In the genomic region with DNA sequence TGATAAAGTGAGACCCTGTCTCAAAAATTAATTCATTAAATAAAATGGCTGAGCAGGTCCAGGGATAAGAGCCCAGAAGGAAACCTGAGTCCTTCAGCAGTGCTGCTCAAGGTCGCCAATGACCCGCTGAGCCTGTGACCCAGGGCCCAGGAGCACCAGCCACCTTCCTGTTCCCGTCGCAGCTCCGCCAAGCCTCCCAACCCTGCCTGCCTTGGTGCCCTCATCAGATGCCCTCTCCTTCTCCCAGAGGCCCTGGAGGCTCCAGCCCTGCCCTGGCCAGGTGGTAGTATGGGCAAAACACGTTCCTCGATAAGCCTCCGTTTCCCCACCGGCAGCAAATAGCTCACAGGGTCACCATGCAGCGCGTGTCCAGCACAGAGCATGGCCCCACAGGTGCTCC, we compare ENCODE assay signal across 1 cellular context.
TF ChIP-seq lines count a peak whose summit lies in the region.

No MANE protein-coding gene starts in this region.

TF ChIP-seq in H1, 55 proteins besides CTCF, POLR2A, EP300 and RAD21:
- TF ChIP-seq, protein P1, sequence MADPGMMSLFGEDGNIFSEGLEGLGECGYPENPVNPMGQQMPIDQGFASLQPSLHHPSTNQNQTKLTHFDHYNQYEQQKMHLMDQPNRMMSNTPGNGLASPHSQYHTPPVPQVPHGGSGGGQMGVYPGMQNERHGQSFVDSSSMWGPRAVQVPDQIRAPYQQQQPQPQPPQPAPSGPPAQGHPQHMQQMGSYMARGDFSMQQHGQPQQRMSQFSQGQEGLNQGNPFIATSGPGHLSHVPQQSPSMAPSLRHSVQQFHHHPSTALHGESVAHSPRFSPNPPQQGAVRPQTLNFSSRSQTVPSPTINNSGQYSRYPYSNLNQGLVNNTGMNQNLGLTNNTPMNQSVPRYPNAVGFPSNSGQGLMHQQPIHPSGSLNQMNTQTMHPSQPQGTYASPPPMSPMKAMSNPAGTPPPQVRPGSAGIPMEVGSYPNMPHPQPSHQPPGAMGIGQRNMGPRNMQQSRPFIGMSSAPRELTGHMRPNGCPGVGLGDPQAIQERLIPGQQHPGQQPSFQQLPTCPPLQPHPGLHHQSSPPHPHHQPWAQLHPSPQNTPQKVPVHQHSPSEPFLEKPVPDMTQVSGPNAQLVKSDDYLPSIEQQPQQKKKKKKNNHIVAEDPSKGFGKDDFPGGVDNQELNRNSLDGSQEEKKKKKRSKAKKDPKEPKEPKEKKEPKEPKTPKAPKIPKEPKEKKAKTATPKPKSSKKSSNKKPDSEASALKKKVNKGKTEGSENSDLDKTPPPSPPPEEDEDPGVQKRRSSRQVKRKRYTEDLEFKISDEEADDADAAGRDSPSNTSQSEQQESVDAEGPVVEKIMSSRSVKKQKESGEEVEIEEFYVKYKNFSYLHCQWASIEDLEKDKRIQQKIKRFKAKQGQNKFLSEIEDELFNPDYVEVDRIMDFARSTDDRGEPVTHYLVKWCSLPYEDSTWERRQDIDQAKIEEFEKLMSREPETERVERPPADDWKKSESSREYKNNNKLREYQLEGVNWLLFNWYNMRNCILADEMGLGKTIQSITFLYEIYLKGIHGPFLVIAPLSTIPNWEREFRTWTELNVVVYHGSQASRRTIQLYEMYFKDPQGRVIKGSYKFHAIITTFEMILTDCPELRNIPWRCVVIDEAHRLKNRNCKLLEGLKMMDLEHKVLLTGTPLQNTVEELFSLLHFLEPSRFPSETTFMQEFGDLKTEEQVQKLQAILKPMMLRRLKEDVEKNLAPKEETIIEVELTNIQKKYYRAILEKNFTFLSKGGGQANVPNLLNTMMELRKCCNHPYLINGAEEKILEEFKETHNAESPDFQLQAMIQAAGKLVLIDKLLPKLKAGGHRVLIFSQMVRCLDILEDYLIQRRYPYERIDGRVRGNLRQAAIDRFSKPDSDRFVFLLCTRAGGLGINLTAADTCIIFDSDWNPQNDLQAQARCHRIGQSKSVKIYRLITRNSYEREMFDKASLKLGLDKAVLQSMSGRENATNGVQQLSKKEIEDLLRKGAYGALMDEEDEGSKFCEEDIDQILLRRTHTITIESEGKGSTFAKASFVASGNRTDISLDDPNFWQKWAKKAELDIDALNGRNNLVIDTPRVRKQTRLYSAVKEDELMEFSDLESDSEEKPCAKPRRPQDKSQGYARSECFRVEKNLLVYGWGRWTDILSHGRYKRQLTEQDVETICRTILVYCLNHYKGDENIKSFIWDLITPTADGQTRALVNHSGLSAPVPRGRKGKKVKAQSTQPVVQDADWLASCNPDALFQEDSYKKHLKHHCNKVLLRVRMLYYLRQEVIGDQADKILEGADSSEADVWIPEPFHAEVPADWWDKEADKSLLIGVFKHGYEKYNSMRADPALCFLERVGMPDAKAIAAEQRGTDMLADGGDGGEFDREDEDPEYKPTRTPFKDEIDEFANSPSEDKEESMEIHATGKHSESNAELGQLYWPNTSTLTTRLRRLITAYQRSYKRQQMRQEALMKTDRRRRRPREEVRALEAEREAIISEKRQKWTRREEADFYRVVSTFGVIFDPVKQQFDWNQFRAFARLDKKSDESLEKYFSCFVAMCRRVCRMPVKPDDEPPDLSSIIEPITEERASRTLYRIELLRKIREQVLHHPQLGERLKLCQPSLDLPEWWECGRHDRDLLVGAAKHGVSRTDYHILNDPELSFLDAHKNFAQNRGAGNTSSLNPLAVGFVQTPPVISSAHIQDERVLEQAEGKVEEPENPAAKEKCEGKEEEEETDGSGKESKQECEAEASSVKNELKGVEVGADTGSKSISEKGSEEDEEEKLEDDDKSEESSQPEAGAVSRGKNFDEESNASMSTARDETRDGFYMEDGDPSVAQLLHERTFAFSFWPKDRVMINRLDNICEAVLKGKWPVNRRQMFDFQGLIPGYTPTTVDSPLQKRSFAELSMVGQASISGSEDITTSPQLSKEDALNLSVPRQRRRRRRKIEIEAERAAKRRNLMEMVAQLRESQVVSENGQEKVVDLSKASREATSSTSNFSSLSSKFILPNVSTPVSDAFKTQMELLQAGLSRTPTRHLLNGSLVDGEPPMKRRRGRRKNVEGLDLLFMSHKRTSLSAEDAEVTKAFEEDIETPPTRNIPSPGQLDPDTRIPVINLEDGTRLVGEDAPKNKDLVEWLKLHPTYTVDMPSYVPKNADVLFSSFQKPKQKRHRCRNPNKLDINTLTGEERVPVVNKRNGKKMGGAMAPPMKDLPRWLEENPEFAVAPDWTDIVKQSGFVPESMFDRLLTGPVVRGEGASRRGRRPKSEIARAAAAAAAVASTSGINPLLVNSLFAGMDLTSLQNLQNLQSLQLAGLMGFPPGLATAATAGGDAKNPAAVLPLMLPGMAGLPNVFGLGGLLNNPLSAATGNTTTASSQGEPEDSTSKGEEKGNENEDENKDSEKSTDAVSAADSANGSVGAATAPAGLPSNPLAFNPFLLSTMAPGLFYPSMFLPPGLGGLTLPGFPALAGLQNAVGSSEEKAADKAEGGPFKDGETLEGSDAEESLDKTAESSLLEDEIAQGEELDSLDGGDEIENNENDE (IDR thresholded peaks at IDR 0.05; ENCODE audit: insufficient replicate concordance, low read length) = no peak
- TF ChIP-seq, protein P2, sequence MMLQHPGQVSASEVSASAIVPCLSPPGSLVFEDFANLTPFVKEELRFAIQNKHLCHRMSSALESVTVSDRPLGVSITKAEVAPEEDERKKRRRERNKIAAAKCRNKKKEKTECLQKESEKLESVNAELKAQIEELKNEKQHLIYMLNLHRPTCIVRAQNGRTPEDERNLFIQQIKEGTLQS (IDR thresholded peaks at IDR 0.05; ENCODE audit: insufficient read depth, low read depth, low read length) = no peak
- TF ChIP-seq JUND (IDR thresholded peaks at IDR 0.05; ENCODE audit: low read length) = no peak
- no peak for TF ChIP-seq SIRT6 (IDR thresholded peaks at IDR 0.05; ENCODE audit: low read length)
- TF ChIP-seq HDAC2 (IDR thresholded peaks at IDR 0.05; ENCODE audit: borderline replicate concordance in 1 of 2, low read depth in 2 of 2, low read length in 2 of 2) = no peak
- TF ChIP-seq TEAD4 (IDR thresholded peaks at IDR 0.05; ENCODE audit: low read depth, low read length) = no peak
- no peak for TF ChIP-seq CHD1 (IDR thresholded peaks at IDR 0.05; ENCODE audit: low read depth, low read length)
- no peak for TF ChIP-seq TAF1 (IDR thresholded peaks at IDR 0.05; ENCODE audit: low read depth, low read length)
- TF ChIP-seq JUN (IDR thresholded peaks at IDR 0.05; ENCODE audit: low read depth, low read length) = no peak
- TF ChIP-seq, protein P3, sequence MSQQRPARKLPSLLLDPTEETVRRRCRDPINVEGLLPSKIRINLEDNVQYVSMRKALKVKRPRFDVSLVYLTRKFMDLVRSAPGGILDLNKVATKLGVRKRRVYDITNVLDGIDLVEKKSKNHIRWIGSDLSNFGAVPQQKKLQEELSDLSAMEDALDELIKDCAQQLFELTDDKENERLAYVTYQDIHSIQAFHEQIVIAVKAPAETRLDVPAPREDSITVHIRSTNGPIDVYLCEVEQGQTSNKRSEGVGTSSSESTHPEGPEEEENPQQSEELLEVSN (IDR thresholded peaks at IDR 0.05) = no peak
- no peak for TF ChIP-seq ZNF274 (IDR thresholded peaks at IDR 0.05; ENCODE audit: borderline replicate concordance, extremely low read depth, low read length)
- TF ChIP-seq ASH2L (IDR thresholded peaks at IDR 0.05; ENCODE audit: low read length) = no peak
- TF ChIP-seq FOSL1 (IDR thresholded peaks at IDR 0.05; ENCODE audit: insufficient read depth, low read depth, low read length) = no peak
- no peak for TF ChIP-seq CBX8 (IDR thresholded peaks at IDR 0.05; ENCODE audit: borderline replicate concordance, low read depth, low read length)
- TF ChIP-seq SRF (IDR thresholded peaks at IDR 0.05; ENCODE audit: low read depth, low read length) = no peak
- no peak for TF ChIP-seq SP1 (IDR thresholded peaks at IDR 0.05; ENCODE audit: low read depth, low read length)
- TF ChIP-seq KDM1A (IDR thresholded peaks at IDR 0.05; ENCODE audit: borderline replicate concordance, low read length) = no peak
- TF ChIP-seq PHF8 (conservative IDR thresholded peaks at IDR 0.05; ENCODE audit: low read depth, low read length) = no peak
- no peak for TF ChIP-seq BRCA1 (IDR thresholded peaks at IDR 0.05; ENCODE audit: low read depth, low read length)
